In genomic region chr4:88985088-88985779, GRCh38 we compare ENCODE assay signal across 20 cellular contexts.
DNase-seq lines count a peak whose midpoint lies in the region; ATAC-seq lines count a peak whose summit lies in the region.
"Had no signal": no experiment of that assay in that cellular context is flagged by ENCODE, and none has a peak within 500 bp of the region (broad histone marks: within the 10 kb centered on the region; RNA-seq: fewer than 3 reads in every experiment).

No MANE protein-coding gene starts in this region.

- DNase-seq in AML-193 (lab: John Stamatoyannopoulos, UW) (peak; percentile 58 to 60), LHCN-M2 (ENCODE audit: low read depth) (peak; percentile 90), dedifferentiated amniotic fluid mesenchymal stem cell (ENCODE audit: extremely low spot score) (peak; percentile 30), myocyte (ENCODE audit: low read depth) (peak; percentile 64), NAMALWA (ENCODE audit: low spot score) (no peak)
- no peak for DNase-seq in effector CD4-positive, alpha-beta T cell
- DNase-seq: activated CD4-positive, alpha-beta memory T cell treated with anti-CD3 and anti-CD28 coated beads for 36 hours; anterior cingulate cortex; CD8-positive, alpha-beta T cell; effector memory CD4-positive, alpha-beta T cell; glutamatergic neuron; GOT3; Karpas-422; kidney glomerular epithelial cell; NCI-H2171; psoas muscle; stimulated activated CD4-positive, alpha-beta T cell treated with anti-CD3 and anti-CD28 coated beads, Interleukin-4, amount 100 ng/mL, for 4 hours had no signal

- no peak for ATAC-seq in HG03521 (IDR thresholded peaks at IDR 0.05; ENCODE audit: unreplicated experiment)
- no peak for ATAC-seq in HG03159 (IDR thresholded peaks at IDR 0.05; ENCODE audit: unreplicated experiment)
- ATAC-seq: CD8-positive, alpha-beta T cell; stimulated activated effector memory CD8-positive, alpha-beta T cell treated with anti-CD3 and anti-CD28 coated beads, Interleukin-12 subunit alpha, Interleukin-12 subunit beta, amount 100 ng/mL, for 72 hours had no signal

Comparison
In these comparisons a context has a peak if more than half of its experiments do, and no peak if none do; other contexts are left out.
1. DNase-seq: peak in AML-193 (2 of 2), LHCN-M2 (single experiment), dedifferentiated amniotic fluid mesenchymal stem cell (single experiment) and myocyte (single experiment); none in NAMALWA (single experiment) and effector CD4-positive, alpha-beta T cell (single experiment).